ENCODE assay signal across 8 cellular contexts in the genomic region with DNA sequence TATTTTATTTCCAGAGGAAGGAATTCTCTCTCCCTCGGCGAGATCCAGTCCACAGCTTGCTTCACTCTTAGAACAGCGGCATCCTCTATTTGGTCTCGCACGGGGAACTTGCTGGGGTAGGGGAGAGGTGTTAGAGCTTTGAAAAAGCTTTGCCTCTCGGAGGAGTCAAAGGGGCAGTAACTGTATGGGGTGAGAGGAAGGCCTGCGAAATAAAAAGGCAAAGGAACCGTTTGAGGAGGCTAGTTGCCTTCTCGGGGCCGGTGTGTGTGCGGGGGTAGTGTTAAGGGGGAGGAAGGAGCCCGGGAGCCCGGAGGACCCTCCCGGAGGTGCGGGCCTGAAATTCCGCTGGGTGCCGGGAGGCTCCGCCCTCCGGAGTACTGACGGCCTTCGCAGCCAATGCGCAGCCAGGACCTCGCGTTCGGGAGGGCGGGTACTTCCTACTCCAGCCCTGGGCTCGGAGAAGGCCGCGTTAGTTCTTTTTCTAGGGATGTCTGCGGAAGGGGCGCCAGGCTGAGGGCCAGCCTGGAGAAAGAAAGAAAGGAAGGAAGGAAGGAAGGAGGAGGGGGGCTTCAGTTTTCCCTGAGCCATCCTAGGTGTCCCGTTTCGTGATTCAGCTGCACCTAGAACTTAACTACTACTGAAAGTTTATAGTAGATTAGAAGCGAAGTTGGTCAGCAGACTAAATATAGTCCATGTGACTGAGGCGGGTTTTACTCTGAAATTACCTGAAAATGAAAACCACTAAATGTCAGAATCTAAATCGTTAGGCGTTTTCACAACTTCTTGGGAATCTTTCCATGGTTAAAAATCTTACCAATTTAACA. TPM values are rescaled to one million over a fixed set of nuclear protein-coding genes. Genes with fewer than 3 reads are reported as not detected.
DNase-seq lines count a peak whose midpoint lies in the region; ATAC-seq and TF ChIP-seq lines count a peak whose summit lies in the region.

No MANE protein-coding gene starts in this region.

- peaks cover 17 to 21% of the 10 kb centered on the region in 2 donors for H3K36me3 Mint-ChIP-seq in activated naive CD4-positive, alpha-beta T cell treated with anti-CD3 and anti-CD28 coated beads, Interleukin-2, amount 50 U/mL, for 72 hours

- TF ChIP-seq POLR2A in ovary (IDR thresholded peaks at IDR 0.05), result no peak

- H3K27ac Mint-ChIP-seq in activated naive CD4-positive, alpha-beta T cell treated with anti-CD3 and anti-CD28 coated beads, Interleukin-2, amount 50 U/mL, for 72 hours, result peak overlapping the region; percentile 96 to 100

- no peaks in the 10 kb centered on the region for H3K27me3 ChIP-seq in ovary
- H3K27me3 ChIP-seq in thymus (ENCODE audit: control insufficient read depth, insufficient read depth), result no peaks in the 10 kb centered on the region

- peak overlapping the region; percentile 3 to 98 for H3K27ac ChIP-seq in ovary
- peak overlapping the region; percentile 93 for H3K27ac ChIP-seq in thymus (ENCODE audit: low read depth)

- no peaks in the 10 kb centered on the region for H3K9me3 ChIP-seq in ovary
- no peaks in the 10 kb centered on the region for H3K9me3 ChIP-seq in thymus (ENCODE audit: control insufficient read depth)

- no peak for TF ChIP-seq CTCF in GM12865 (IDR thresholded peaks at IDR 0.05; ENCODE audit: insufficient read depth, low read depth, low read length, missing control alignments)
- TF ChIP-seq CTCF in ovary (IDR thresholded peaks at IDR 0.05), result no peak

- ATAC-seq in HG02678 (IDR thresholded peaks at IDR 0.05; ENCODE audit: unreplicated experiment) (peak; percentile 68), SK-N-SH treated with all-trans-retinoic acid at 6 μM for 48 hours (peak; percentile 84)
- peak; percentile 73 to 77 for ATAC-seq in activated naive CD4-positive, alpha-beta T cell treated with anti-CD3 and anti-CD28 coated beads, Interleukin-2, amount 50 U/mL, for 72 hours

- DNase-seq in GM12865 (ENCODE audit: low read depth) (peak; percentile 94), NCI-H1105 (lab: John Stamatoyannopoulos, UW) (peak; percentile 86), head of caudate nucleus (peak; percentile 86 to 98 (median 94)), ovary (peak; percentile 88 to 95 (median 90))
- DNase-seq in activated naive CD4-positive, alpha-beta T cell treated with anti-CD3 and anti-CD28 coated beads, Interleukin-2, amount 50 U/mL, for 72 hours (ENCODE audit: low spot score in 2 of 2), result peak; percentile 84 to 90

- H3K36me3 ChIP-seq in ovary (no peaks in the 10 kb centered on the region), thymus (ENCODE audit: control insufficient read depth, insufficient read depth) (no peaks in the 10 kb centered on the region)

- WGBS in ovary, 3 donors, result 0 to 1% (median 0%) methylated on average over 37 of the region's 37 CpGs
- under 1% methylated on average over 37 of the region's 37 CpGs for WGBS in thymus

- H3K4me3 ChIP-seq in GM12865 (ENCODE audit: low read depth, low read length) (peak overlapping the region; percentile 97), ovary (peak overlapping the region; percentile 91), thymus (ENCODE audit: low read length) (peak overlapping the region; percentile 97)

- intact Hi-C loops in head of caudate nucleus (cut with DNase I), result no loop called here
- intact Hi-C loops in ovary (cut with DNase I), result no loop called here

- no peaks in the 10 kb centered on the region for H3K9me3 Mint-ChIP-seq in activated naive CD4-positive, alpha-beta T cell treated with anti-CD3 and anti-CD28 coated beads, Interleukin-2, amount 50 U/mL, for 72 hours

- H3K4me1 ChIP-seq in ovary (ENCODE audit: insufficient read depth) (peaks cover 7% of the 10 kb centered on the region), thymus (ENCODE audit: control insufficient read depth, insufficient read depth, low read length) (peaks cover 7% of the 10 kb centered on the region)

- no peak for TF ChIP-seq EP300 in ovary (IDR thresholded peaks at IDR 0.05)

TF ChIP-seq in SK-N-SH treated with all-trans-retinoic acid at 6 μM for 48 hours, 23 proteins besides CTCF, POLR2A, EP300 and RAD21:
- TF ChIP-seq TCF4 (CRISPR knock-in tag; IDR thresholded peaks at IDR 0.05; ENCODE audit: borderline replicate concordance) (no peak), ZNF8 (CRISPR knock-in tag; IDR thresholded peaks at IDR 0.05) (no peak), ESRRG (CRISPR knock-in tag; IDR thresholded peaks at IDR 0.05) (no peak), ZNF70 (CRISPR knock-in tag; IDR thresholded peaks at IDR 0.05) (no peak), PPARA (CRISPR knock-in tag; IDR thresholded peaks at IDR 0.05; ENCODE audit: borderline replicate concordance) (no peak), TOX (CRISPR knock-in tag; IDR thresholded peaks at IDR 0.05; ENCODE audit: borderline replicate concordance) (no peak), ZFP30 (CRISPR knock-in tag; IDR thresholded peaks at IDR 0.05) (no peak), BACH2 (CRISPR knock-in tag; IDR thresholded peaks at IDR 0.05; ENCODE audit: borderline replicate concordance) (no peak), GLIS3 (CRISPR knock-in tag; IDR thresholded peaks at IDR 0.05) (no peak), ZFP3 (CRISPR knock-in tag; IDR thresholded peaks at IDR 0.05) (no peak)
- TF ChIP-seq, protein P1, sequence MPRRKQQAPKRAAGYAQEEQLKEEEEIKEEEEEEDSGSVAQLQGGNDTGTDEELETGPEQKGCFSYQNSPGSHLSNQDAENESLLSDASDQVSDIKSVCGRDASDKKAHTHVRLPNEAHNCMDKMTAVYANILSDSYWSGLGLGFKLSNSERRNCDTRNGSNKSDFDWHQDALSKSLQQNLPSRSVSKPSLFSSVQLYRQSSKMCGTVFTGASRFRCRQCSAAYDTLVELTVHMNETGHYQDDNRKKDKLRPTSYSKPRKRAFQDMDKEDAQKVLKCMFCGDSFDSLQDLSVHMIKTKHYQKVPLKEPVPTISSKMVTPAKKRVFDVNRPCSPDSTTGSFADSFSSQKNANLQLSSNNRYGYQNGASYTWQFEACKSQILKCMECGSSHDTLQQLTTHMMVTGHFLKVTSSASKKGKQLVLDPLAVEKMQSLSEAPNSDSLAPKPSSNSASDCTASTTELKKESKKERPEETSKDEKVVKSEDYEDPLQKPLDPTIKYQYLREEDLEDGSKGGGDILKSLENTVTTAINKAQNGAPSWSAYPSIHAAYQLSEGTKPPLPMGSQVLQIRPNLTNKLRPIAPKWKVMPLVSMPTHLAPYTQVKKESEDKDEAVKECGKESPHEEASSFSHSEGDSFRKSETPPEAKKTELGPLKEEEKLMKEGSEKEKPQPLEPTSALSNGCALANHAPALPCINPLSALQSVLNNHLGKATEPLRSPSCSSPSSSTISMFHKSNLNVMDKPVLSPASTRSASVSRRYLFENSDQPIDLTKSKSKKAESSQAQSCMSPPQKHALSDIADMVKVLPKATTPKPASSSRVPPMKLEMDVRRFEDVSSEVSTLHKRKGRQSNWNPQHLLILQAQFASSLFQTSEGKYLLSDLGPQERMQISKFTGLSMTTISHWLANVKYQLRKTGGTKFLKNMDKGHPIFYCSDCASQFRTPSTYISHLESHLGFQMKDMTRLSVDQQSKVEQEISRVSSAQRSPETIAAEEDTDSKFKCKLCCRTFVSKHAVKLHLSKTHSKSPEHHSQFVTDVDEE (CRISPR knock-in tag; IDR thresholded peaks at IDR 0.05), result no peak
- TF ChIP-seq, protein P2, sequence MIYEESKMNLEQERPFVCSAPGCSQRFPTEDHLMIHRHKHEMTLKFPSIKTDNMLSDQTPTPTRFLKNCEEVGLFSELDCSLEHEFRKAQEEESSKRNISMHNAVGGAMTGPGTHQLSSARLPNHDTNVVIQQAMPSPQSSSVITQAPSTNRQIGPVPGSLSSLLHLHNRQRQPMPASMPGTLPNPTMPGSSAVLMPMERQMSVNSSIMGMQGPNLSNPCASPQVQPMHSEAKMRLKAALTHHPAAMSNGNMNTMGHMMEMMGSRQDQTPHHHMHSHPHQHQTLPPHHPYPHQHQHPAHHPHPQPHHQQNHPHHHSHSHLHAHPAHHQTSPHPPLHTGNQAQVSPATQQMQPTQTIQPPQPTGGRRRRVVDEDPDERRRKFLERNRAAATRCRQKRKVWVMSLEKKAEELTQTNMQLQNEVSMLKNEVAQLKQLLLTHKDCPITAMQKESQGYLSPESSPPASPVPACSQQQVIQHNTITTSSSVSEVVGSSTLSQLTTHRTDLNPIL (CRISPR knock-in tag; IDR thresholded peaks at IDR 0.05; ENCODE audit: low read depth), result no peak

RNA-seq across cellular contexts. Expression of a gene that starts 2.2 kb away (rescaled TPM):
- total RNA-seq in activated naive CD4-positive, alpha-beta T cell treated with anti-CD3 and anti-CD28 coated beads, Interleukin-2, amount 50 U/mL, for 72 hours, result 10 to 100 TPM; 45.5 to 60.1 TPM
- total RNA-seq in ovary, result 10 to 100 TPM; 56.3 to 87.0 (median 61.7) TPM
- 10 to 100 TPM; 25.0 to 35.8 TPM for polyA plus RNA-seq in ovary
- 31.4 TPM for polyA plus RNA-seq in thymus

Comparison
In these comparisons a context has a peak if more than half of its experiments do, and no peak if none do; other contexts are left out.
1. Peak in every context shown above with its lines: DNase-seq, ATAC-seq, H3K4me3 ChIP-seq and H3K27ac ChIP-seq.